In genomic region chr14:28767239-28767850, GRCh38 we compare ENCODE assay signal across 13 cellular contexts. TPM values are rescaled to one million over a fixed set of nuclear protein-coding genes. Genes with fewer than 3 reads are reported as not detected.
DNase-seq lines count a peak whose midpoint lies in the region; ATAC-seq and TF ChIP-seq lines count a peak whose summit lies in the region.
"Had no signal": no experiment of that assay in that cellular context is flagged by ENCODE, and none has a peak within 500 bp of the region (broad histone marks: within the 10 kb centered on the region; RNA-seq: fewer than 3 reads in every experiment).

No MANE protein-coding gene starts in this region.

- H3K27me3 ChIP-seq in WERI-Rb-1 (ENCODE audit: insufficient read depth, low read depth, severe bottlenecking), result no peaks in the 10 kb centered on the region

- peaks cover 2% of the 10 kb centered on the region for H3K9me3 Mint-ChIP-seq in activated naive CD8-positive, alpha-beta T cell treated with anti-CD3 and anti-CD28 coated beads, Interleukin-2, amount 10 ng/mL, durations not matched to agents 7 days and 5 days
- peaks cover 14% of the 10 kb centered on the region for H3K9me3 Mint-ChIP-seq in activated naive CD8-positive, alpha-beta T cell treated with anti-CD3 and anti-CD28 coated beads, Interleukin-2, amount 50 U/mL, for 24 hours
- no peaks in the 10 kb centered on the region for H3K9me3 Mint-ChIP-seq in type B pancreatic cell
- H3K9me3 Mint-ChIP-seq: CD4-positive, alpha-beta T cell had no signal

- peak overlapping the region; percentile 70 for H3K27ac Mint-ChIP-seq in activated naive CD8-positive, alpha-beta T cell treated with anti-CD3 and anti-CD28 coated beads, Interleukin-2, amount 10 ng/mL, durations not matched to agents 7 days and 5 days
- no peak overlapping the region for H3K27ac Mint-ChIP-seq in activated naive CD8-positive, alpha-beta T cell treated with anti-CD3 and anti-CD28 coated beads, Interleukin-2, amount 50 U/mL, for 24 hours
- peak overlapping the region; percentile 34 for H3K27ac Mint-ChIP-seq in type B pancreatic cell
- H3K27ac Mint-ChIP-seq: CD4-positive, alpha-beta T cell had no signal

- H3K27ac ChIP-seq in WERI-Rb-1, result no peak overlapping the region
- H3K27ac ChIP-seq: breast epithelium had no signal

- peaks cover 5% of the 10 kb centered on the region for H3K9me3 ChIP-seq in WERI-Rb-1 (ENCODE audit: severe bottlenecking)
- H3K9me3 ChIP-seq in iPS-18c (ENCODE audit: control insufficient read depth, insufficient read depth, low read length), result no peaks in the 10 kb centered on the region

- ATAC-seq in activated naive CD8-positive, alpha-beta T cell treated with anti-CD3 and anti-CD28 coated beads, Interleukin-2, amount 10 ng/mL, durations not matched to agents 7 days and 5 days (ENCODE audit: low read depth), result no peak
- no peak for ATAC-seq in activated naive CD8-positive, alpha-beta T cell treated with anti-CD3 and anti-CD28 coated beads, Interleukin-2, amount 50 U/mL, for 24 hours
- no peak for ATAC-seq in GM21447 (IDR thresholded peaks at IDR 0.05; ENCODE audit: unreplicated experiment)
- ATAC-seq: PC-3 had no signal

- no peaks in the 10 kb centered on the region for H3K36me3 ChIP-seq in WERI-Rb-1
- H3K36me3 ChIP-seq: breast epithelium had no signal

- H3K4me3 ChIP-seq in WERI-Rb-1 (ENCODE audit: low read depth, low read length) (peak overlapping the region; percentile 35), iPS-18c (ENCODE audit: insufficient read depth, low read depth, low read length) (peak overlapping the region; percentile 28; the same call in 1 of the 2 replicates)

- H3K4me1 Mint-ChIP-seq in activated naive CD8-positive, alpha-beta T cell treated with anti-CD3 and anti-CD28 coated beads, Interleukin-2, amount 10 ng/mL, durations not matched to agents 7 days and 5 days, result peaks cover 8% of the 10 kb centered on the region
- H3K4me1 Mint-ChIP-seq in activated naive CD8-positive, alpha-beta T cell treated with anti-CD3 and anti-CD28 coated beads, Interleukin-2, amount 50 U/mL, for 24 hours, result peaks cover 12% of the 10 kb centered on the region
- H3K4me1 Mint-ChIP-seq in type B pancreatic cell (ENCODE audit: unreplicated experiment), result no peaks in the 10 kb centered on the region

- peaks cover 43% of the 10 kb centered on the region for H3K27me3 Mint-ChIP-seq in activated naive CD8-positive, alpha-beta T cell treated with anti-CD3 and anti-CD28 coated beads, Interleukin-2, amount 10 ng/mL, durations not matched to agents 7 days and 5 days
- H3K27me3 Mint-ChIP-seq in activated naive CD8-positive, alpha-beta T cell treated with anti-CD3 and anti-CD28 coated beads, Interleukin-2, amount 50 U/mL, for 24 hours, result peaks cover 58% of the 10 kb centered on the region
- peaks cover 90% of the 10 kb centered on the region for H3K27me3 Mint-ChIP-seq in type B pancreatic cell

- H3K4me3 Mint-ChIP-seq in activated naive CD8-positive, alpha-beta T cell treated with anti-CD3 and anti-CD28 coated beads, Interleukin-2, amount 10 ng/mL, durations not matched to agents 7 days and 5 days, result no peak overlapping the region
- H3K4me3 Mint-ChIP-seq in activated naive CD8-positive, alpha-beta T cell treated with anti-CD3 and anti-CD28 coated beads, Interleukin-2, amount 50 U/mL, for 24 hours, result no peak overlapping the region
- H3K4me3 Mint-ChIP-seq in type B pancreatic cell, result peak overlapping the region; percentile 54

- no peak for DNase-seq in activated naive CD8-positive, alpha-beta T cell treated with anti-CD3 and anti-CD28 coated beads, Interleukin-2, amount 10 ng/mL, durations not matched to agents 7 days and 5 days
- no peak for DNase-seq in activated naive CD8-positive, alpha-beta T cell treated with anti-CD3 and anti-CD28 coated beads, Interleukin-2, amount 50 U/mL, for 24 hours
- peak; percentile 19 for DNase-seq in WERI-Rb-1
- DNase-seq in type B pancreatic cell (ENCODE audit: extremely low spot score, unreplicated experiment), result no peak
- no peak for DNase-seq in HCEC 1CT
- DNase-seq in stimulated activated CD4-positive, alpha-beta T cell treated with anti-CD3 and anti-CD28 coated beads, Interleukin-4, amount 100 ng/mL, for 4 hours, result no peak
- DNase-seq: activated CD8-positive, alpha-beta memory T cell treated with anti-CD3 and anti-CD28 coated beads, Interleukin-2, amount 50 U/mL, for 48 hours; CD4-positive, alpha-beta T cell; PC-3 had no signal

- POLR2A ChIA-PET in activated naive CD8-positive, alpha-beta T cell treated with anti-CD3 and anti-CD28 coated beads, Interleukin-2, amount 10 ng/mL, durations not matched to agents 7 days and 5 days (lab: Charles Lee), result no interaction called here

- TF ChIP-seq CTCF in WERI-Rb-1 (IDR thresholded peaks at IDR 0.05; ENCODE audit: low read depth, low read length) (no peak), type B pancreatic cell (conservative IDR thresholded peaks at IDR 0.05) (no peak)

- peaks cover 2% of the 10 kb centered on the region for H3K36me3 Mint-ChIP-seq in activated naive CD8-positive, alpha-beta T cell treated with anti-CD3 and anti-CD28 coated beads, Interleukin-2, amount 10 ng/mL, durations not matched to agents 7 days and 5 days
- peaks cover 7% of the 10 kb centered on the region for H3K36me3 Mint-ChIP-seq in activated naive CD8-positive, alpha-beta T cell treated with anti-CD3 and anti-CD28 coated beads, Interleukin-2, amount 50 U/mL, for 24 hours (ENCODE audit: low read depth)
- H3K36me3 Mint-ChIP-seq in type B pancreatic cell, result no peaks in the 10 kb centered on the region

RNA-seq across cellular contexts. Expression of gene FOXG1, which starts 0.8 kb away (rescaled TPM):
- total RNA-seq in activated naive CD8-positive, alpha-beta T cell treated with anti-CD3 and anti-CD28 coated beads, Interleukin-2, amount 10 ng/mL, durations not matched to agents 7 days and 5 days, result not detected
- total RNA-seq in type B pancreatic cell (ENCODE audit: low replicate concordance), result 0.10 and 1.7 TPM in 2 replicates
- total RNA-seq: breast epithelium; CD4-positive, alpha-beta T cell; HT-29; PC-3 had no signal
